ENCODE assay signal across 8 cellular contexts in the genomic region with DNA sequence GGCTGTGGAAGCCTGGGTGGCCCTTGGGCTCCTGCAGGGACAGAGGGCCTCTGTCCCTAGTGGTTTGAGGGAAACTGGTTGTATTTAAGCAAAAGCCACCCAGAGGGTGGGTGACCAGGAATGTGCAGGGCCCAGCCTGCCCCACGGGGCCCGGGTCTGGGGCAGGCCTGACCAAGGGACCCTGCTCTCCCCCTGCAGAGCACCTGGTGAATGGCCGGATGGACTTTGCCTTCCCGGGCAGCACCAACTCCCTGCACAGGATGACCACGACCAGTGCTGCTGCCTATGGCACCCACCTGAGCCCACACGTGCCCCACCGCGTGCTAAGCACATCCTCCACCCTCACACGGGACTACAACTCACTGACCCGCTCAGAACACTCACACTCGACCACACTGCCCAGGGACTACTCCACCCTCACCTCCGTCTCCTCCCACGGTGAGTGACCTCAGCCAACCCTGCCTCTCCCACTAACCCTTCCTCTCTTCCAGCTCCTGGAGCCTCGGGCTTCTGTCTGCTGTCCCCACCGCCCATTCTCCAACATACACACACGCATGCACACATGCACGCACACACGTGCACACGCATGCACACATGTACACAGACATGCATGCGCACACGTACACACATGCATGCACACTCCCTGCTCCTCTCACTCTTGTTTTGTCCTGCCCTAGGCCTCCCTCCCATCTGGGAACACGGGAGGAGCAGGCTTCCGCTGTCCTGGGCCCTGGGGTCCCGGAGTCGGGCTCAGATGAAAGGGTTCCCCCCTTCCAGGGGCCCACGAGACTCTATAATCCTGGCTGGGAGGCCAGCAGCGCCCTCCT. TPM values are rescaled to one million over a fixed set of nuclear protein-coding genes. Genes with fewer than 3 reads are reported as not detected.
DNase-seq lines count a peak whose midpoint lies in the region; ATAC-seq and TF ChIP-seq lines count a peak whose summit lies in the region.

No MANE protein-coding gene starts in this region.

- H3K9me3 ChIP-seq in BLaER1 (no peaks in the 10 kb centered on the region), adipocyte (ENCODE audit: control insufficient read depth, low read length) (no peaks in the 10 kb centered on the region)

- H3K4me3 ChIP-seq in BLaER1: peak overlapping the region; percentile 66; the same call in 1 of the 2 replicates
- no peak overlapping the region for H3K4me3 ChIP-seq in HL-60 (replicated peaks; ENCODE audit: insufficient read depth, low read length)
- H3K4me3 ChIP-seq in adipocyte (ENCODE audit: low read length): no peak overlapping the region

- ATAC-seq in natural killer cell (no peak), GM19324 (IDR thresholded peaks at IDR 0.05; ENCODE audit: low FRiP score, unreplicated experiment) (no peak), HG03045 (IDR thresholded peaks at IDR 0.05; ENCODE audit: unreplicated experiment) (no peak)

- intact Hi-C loops in natural killer cell (cut with micrococcal nuclease): no loop called here

- H3K4me1 ChIP-seq in BLaER1: peaks cover 45% of the 10 kb centered on the region
- H3K4me1 ChIP-seq in adipocyte (ENCODE audit: control insufficient read depth, insufficient read depth, low read length): peaks cover 5% of the 10 kb centered on the region

- no peaks in the 10 kb centered on the region for H3K27me3 Mint-ChIP-seq in natural killer cell (ENCODE audit: low read depth in 2 of 2)

- H3K9ac ChIP-seq in BLaER1 (peak overlapping the region; percentile 82), adipocyte (ENCODE audit: low read length) (peak overlapping the region; percentile 67)

- peak overlapping the region; percentile 90 for H3K4me2 ChIP-seq in BLaER1

- H3K27ac ChIP-seq in BLaER1 (peak overlapping the region; percentile 89), HL-60 (replicated peaks) (peak overlapping the region; percentile 26; the same call in 1 of the 2 replicates)

- H3K27me3 ChIP-seq in BLaER1: no peaks in the 10 kb centered on the region
- H3K27me3 ChIP-seq in HL-60 (ENCODE audit: insufficient read depth, poor library complexity, severe bottlenecking): no peaks in the 10 kb centered on the region
- peaks cover 3% of the 10 kb centered on the region for H3K27me3 ChIP-seq in adipocyte (replicated peaks; ENCODE audit: control insufficient read depth, insufficient read depth, low read length)

- no peak for TF ChIP-seq CTCF in HL-60 (IDR thresholded peaks at IDR 0.05; ENCODE audit: insufficient read depth, low read length)
- TF ChIP-seq CTCF in natural killer cell (IDR thresholded peaks at IDR 0.05): no peak

- peaks cover 11 to 14% of the 10 kb centered on the region in 2 donors for H3K4me1 Mint-ChIP-seq in natural killer cell

- DNase-seq in HL-60 (ENCODE audit: low read depth in 1 of 2, low spot score in 1 of 2) (no peak), adipocyte (ENCODE audit: low read depth) (no peak), natural killer cell (no peak), NCI-H1417 treated with DMSO at 0.1 percent for 48 hours (lab: John Stamatoyannopoulos, UW) (no peak), KBM-7 (no peak)

- H3K9me3 Mint-ChIP-seq in natural killer cell: no peaks in the 10 kb centered on the region

- H3K4me3 Mint-ChIP-seq in natural killer cell: peak overlapping the region; percentile 77

- in situ Hi-C loops in KBM-7 (cut with MboI; ENCODE audit: low pct_unique_long_range_greater_than_20kb, low sequenced_read_pairs): no loop called here

- no peaks in the 10 kb centered on the region for H3K36me3 Mint-ChIP-seq in natural killer cell

- H3K36me3 ChIP-seq in BLaER1: peaks cover 26% of the 10 kb centered on the region; the same call in 1 of the 2 replicates
- H3K36me3 ChIP-seq in adipocyte (ENCODE audit: control insufficient read depth, insufficient read depth, low read length, severe bottlenecking): no peaks in the 10 kb centered on the region

- no peaks in the 10 kb centered on the region for H4K20me1 ChIP-seq in BLaER1

- H3K27ac Mint-ChIP-seq in natural killer cell: peak overlapping the region in 1 of 2 donors; percentile 71

RNA-seq across cellular contexts. Expression of a gene that starts 10.4 kb away (rescaled TPM):
- 10 to 100 TPM; 11.9 to 15.9 (median 12.6) TPM for total RNA-seq in natural killer cell

RNA-seq across cellular contexts. Expression of a gene that starts 30.0 kb away (rescaled TPM):
- 10 to 100 TPM; 44.2 to 51.3 (median 44.5) TPM for total RNA-seq in natural killer cell

RNA-seq across cellular contexts. Expression of a gene that starts 33.3 kb away (rescaled TPM):
- 1 to 10 TPM in 1 of 3 donors, under 1 TPM in 2; 0.38 to 1.0 (median 0.68) TPM for total RNA-seq in natural killer cell
